Comparison of ENCODE assay signal across 22 cellular contexts in genomic region chr15:25732191-25732590, GRCh38.
DNase-seq lines count a peak whose midpoint lies in the region; ATAC-seq and TF ChIP-seq lines count a peak whose summit lies in the region.
"Had no signal": no experiment of that assay in that cellular context is flagged by ENCODE, and none has a peak within 500 bp of the region (broad histone marks: within the 10 kb centered on the region; RNA-seq: fewer than 3 reads in every experiment).

No MANE protein-coding gene starts in this region.

- DNase-seq in activated CD8-positive, alpha-beta memory T cell treated with anti-CD3 and anti-CD28 coated beads for 24 hours = peak; percentile 21
- DNase-seq in activated CD8-positive, alpha-beta memory T cell treated with anti-CD3 and anti-CD28 coated beads, Interleukin-2, amount 50 U/mL, for 4 hours = no peak
- no peak for DNase-seq in chondrocyte (ENCODE audit: low spot score)
- no peak for DNase-seq in osteocyte (ENCODE audit: extremely low spot score, unreplicated experiment)
- no peak for DNase-seq in hypothalamus (lab: John Stamatoyannopoulos, UW)
- DNase-seq: AML-193, C1 segment of cervical spinal cord, EL, GF-D8, Kasumi-1, NCI-H1417, NCI-H1694 treated with DMSO at 0.1 percent for 48 hours, NCI-H2081 treated with DMSO at 0.1 percent for 48 hours, NCI-H2171 treated with DMSO at 0.1 percent for 48 hours, NCI-H524 treated with DMSO at 0.1 percent for 48 hours, NCI-H82, Peyer's patch had no signal

- H3K4me3 Mint-ChIP-seq in chondrocyte (ENCODE audit: unreplicated experiment) = no peak overlapping the region
- H3K4me3 Mint-ChIP-seq in osteocyte (ENCODE audit: unreplicated experiment) = no peak overlapping the region

- ATAC-seq in HG03135 (IDR thresholded peaks at IDR 0.05; ENCODE audit: unreplicated experiment) (no peak), HG03280 (IDR thresholded peaks at IDR 0.05; ENCODE audit: unreplicated experiment) (no peak)
- ATAC-seq: HCT116 had no signal

- H3K4me1 Mint-ChIP-seq in chondrocyte (ENCODE audit: low read depth) (peaks cover 86% of the 10 kb centered on the region), osteocyte (ENCODE audit: unreplicated experiment) (peaks cover 73% of the 10 kb centered on the region)

- CTCF ChIA-PET in HEK293 (lab: Yijun Ruan, JAX) = no interaction called here

- H3K36me3 ChIP-seq in HEK293 (ENCODE audit: control insufficient read depth in 2 of 2, insufficient read depth in 1 of 2, low read length in 2 of 2) = no peaks in the 10 kb centered on the region
- H3K36me3 ChIP-seq: Peyer's patch, SJCRH30 had no signal

- TF ChIP-seq CTCF in HEK293 (tag by site-specific recombination; IDR thresholded peaks at IDR 0.05) (no peak), chondrocyte (IDR thresholded peaks at IDR 0.05) (no peak), osteocyte (IDR thresholded peaks at IDR 0.05) (no peak)

- H3K9me3 ChIP-seq in HEK293 (ENCODE audit: control insufficient read depth, insufficient read depth, low read depth, low read length) = no peaks in the 10 kb centered on the region
- H3K9me3 ChIP-seq: SJCRH30 had no signal

- H3K4me3 ChIP-seq in HEK293 (ENCODE audit: low read depth, low read length) = no peak overlapping the region
- H3K4me3 ChIP-seq: Peyer's patch, SJCRH30 had no signal

- H3K4me1 ChIP-seq in HEK293 (ENCODE audit: control insufficient read depth, insufficient read depth, low read length) = no peaks in the 10 kb centered on the region
- H3K4me1 ChIP-seq: Peyer's patch had no signal

- H3K9me3 Mint-ChIP-seq in chondrocyte (ENCODE audit: low read depth) = no peaks in the 10 kb centered on the region
- H3K9me3 Mint-ChIP-seq in osteocyte (ENCODE audit: unreplicated experiment) = no peaks in the 10 kb centered on the region

- H3K27me3 Mint-ChIP-seq in chondrocyte (ENCODE audit: low read depth) (no peaks in the 10 kb centered on the region), osteocyte (ENCODE audit: unreplicated experiment) (no peaks in the 10 kb centered on the region)

- no peak overlapping the region for H3K27ac ChIP-seq in HEK293 (ENCODE audit: extremely low read depth, low read depth, low read length)
- H3K27ac ChIP-seq: Peyer's patch, SJCRH30 had no signal

- peak overlapping the region; percentile 83 for H3K27ac Mint-ChIP-seq in chondrocyte (ENCODE audit: unreplicated experiment)
- peak overlapping the region; percentile 13 for H3K27ac Mint-ChIP-seq in osteocyte (ENCODE audit: unreplicated experiment)

- peaks cover 56% of the 10 kb centered on the region for H3K36me3 Mint-ChIP-seq in chondrocyte (ENCODE audit: low read depth)
- peaks cover 30% of the 10 kb centered on the region for H3K36me3 Mint-ChIP-seq in osteocyte (ENCODE audit: unreplicated experiment)

- POLR2A ChIA-PET in HEK293 (lab: Yijun Ruan, JAX) = interaction anchor here (0.6 kb wide), 1 partner anchor 9 kb away, joined by 3 read pairs; no protein-coding TSS in a partner anchor

TF ChIP-seq in HEK293, 187 proteins besides CTCF, POLR2A, EP300 and RAD21:
- no peak for TF ChIP-seq ZNF133 (tag by site-specific recombination; IDR thresholded peaks at IDR 0.05)
- TF ChIP-seq, protein P1, sequence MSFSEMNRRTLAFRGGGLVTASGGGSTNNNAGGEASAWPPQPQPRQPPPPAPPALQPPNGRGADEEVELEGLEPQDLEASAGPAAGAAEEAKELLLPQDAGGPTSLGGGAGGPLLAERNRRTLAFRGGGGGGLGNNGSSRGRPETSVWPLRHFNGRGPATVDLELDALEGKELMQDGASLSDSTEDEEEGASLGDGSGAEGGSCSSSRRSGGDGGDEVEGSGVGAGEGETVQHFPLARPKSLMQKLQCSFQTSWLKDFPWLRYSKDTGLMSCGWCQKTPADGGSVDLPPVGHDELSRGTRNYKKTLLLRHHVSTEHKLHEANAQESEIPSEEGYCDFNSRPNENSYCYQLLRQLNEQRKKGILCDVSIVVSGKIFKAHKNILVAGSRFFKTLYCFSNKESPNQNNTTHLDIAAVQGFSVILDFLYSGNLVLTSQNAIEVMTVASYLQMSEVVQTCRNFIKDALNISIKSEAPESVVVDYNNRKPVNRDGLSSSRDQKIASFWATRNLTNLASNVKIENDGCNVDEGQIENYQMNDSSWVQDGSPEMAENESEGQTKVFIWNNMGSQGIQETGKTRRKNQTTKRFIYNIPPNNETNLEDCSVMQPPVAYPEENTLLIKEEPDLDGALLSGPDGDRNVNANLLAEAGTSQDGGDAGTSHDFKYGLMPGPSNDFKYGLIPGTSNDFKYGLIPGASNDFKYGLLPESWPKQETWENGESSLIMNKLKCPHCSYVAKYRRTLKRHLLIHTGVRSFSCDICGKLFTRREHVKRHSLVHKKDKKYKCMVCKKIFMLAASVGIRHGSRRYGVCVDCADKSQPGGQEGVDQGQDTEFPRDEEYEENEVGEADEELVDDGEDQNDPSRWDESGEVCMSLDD (tag by site-specific recombination; IDR thresholded peaks at IDR 0.05) = no peak
- peak; percentile 26; the same call in 1 of the 2 replicates for TF ChIP-seq EGR2 (tag by site-specific recombination; IDR thresholded peaks at IDR 0.05; ENCODE audit: low read depth)
TF ChIP-seq in HEK293: peak in this region for 1.
